ENCODE assay signal across 14 cellular contexts in the genomic region with DNA sequence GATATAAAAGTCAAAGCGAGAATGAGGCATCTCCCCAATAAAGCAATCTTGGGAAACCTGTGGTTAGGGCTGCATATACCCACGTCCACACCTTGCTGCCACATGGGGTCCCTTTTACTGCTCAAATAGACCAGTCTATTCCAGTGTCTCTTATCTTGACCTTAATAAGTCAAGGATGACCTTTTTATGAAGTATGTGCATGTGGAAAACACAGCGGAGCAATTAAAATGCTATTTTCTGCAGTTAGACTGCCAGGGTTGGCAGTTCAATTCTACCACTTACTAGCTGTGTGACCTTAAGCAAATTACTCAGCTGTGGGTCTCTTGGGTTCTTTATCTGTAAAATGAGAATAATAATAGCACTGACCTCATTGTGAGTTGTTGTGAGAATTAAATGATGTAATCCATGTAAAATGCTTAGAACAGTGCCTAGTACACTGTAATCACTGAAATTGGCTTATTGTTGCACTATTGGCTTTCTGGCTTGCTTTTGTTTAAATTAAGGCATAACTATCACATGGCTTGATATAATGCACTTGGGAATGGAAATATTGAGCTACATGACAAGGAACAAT.
DNase-seq lines count a peak whose midpoint lies in the region; ATAC-seq and TF ChIP-seq lines count a peak whose summit lies in the region.
"Had no signal": no experiment of that assay in that cellular context is flagged by ENCODE, and none has a peak within 500 bp of the region (broad histone marks: within the 10 kb centered on the region; RNA-seq: fewer than 3 reads in every experiment).

No MANE protein-coding gene starts in this region.

- H3K36me3 ChIP-seq in osteoblast (ENCODE audit: insufficient read depth, low read length), result no peaks in the 10 kb centered on the region

- no peaks in the 10 kb centered on the region for H4K20me1 ChIP-seq in osteoblast (ENCODE audit: insufficient read depth, low read length)

- H3K27ac ChIP-seq in coronary artery (peak overlapping the region; percentile 34 to 64), osteoblast (ENCODE audit: low read depth, low read length) (peak overlapping the region; percentile 45)

- no peak for TF ChIP-seq CTCF in coronary artery (IDR thresholded peaks at IDR 0.05)
- no peak for TF ChIP-seq CTCF in osteoblast (IDR thresholded peaks at IDR 0.05; ENCODE audit: extremely low read depth, low read depth, low read length)

- no peaks in the 10 kb centered on the region for H3K9me3 ChIP-seq in osteoblast (ENCODE audit: low read depth, low read length)
- H3K9me3 ChIP-seq: testis had no signal

- peak; percentile 45 for ATAC-seq in GM21526 (IDR thresholded peaks at IDR 0.05; ENCODE audit: low FRiP score, unreplicated experiment)
- no peak for ATAC-seq in GM19452 (IDR thresholded peaks at IDR 0.05; ENCODE audit: unreplicated experiment)
- no peak for ATAC-seq in GM18861 (IDR thresholded peaks at IDR 0.05; ENCODE audit: unreplicated experiment)
- ATAC-seq: naive thymus-derived CD4-positive, alpha-beta T cell; WTC11 had no signal

- peaks cover 15% of the 10 kb centered on the region for H3K4me1 ChIP-seq in osteoblast (ENCODE audit: insufficient read depth, low read length)

- H3K4me3 ChIP-seq in coronary artery (peak overlapping the region; percentile 13), osteoblast (ENCODE audit: insufficient read depth, low read length) (no peak overlapping the region)
- H3K4me3 ChIP-seq: testis had no signal

- H3K79me2 ChIP-seq in osteoblast (ENCODE audit: insufficient read depth, low read length), result no peaks in the 10 kb centered on the region

- no peak overlapping the region for H3K4me2 ChIP-seq in osteoblast (ENCODE audit: insufficient read depth, low read length)

- no peak overlapping the region for H2AFZ ChIP-seq in osteoblast (ENCODE audit: low read length)

- H3K27me3 ChIP-seq in osteoblast (ENCODE audit: insufficient read depth, low read length), result no peaks in the 10 kb centered on the region
- H3K27me3 ChIP-seq: testis had no signal

- DNase-seq in NCI-H2227 (lab: John Stamatoyannopoulos, UW; ENCODE audit: unreplicated experiment) (peak; percentile 58), coronary artery (ENCODE audit: low spot score) (no peak), osteoblast (ENCODE audit: insufficient read length, low spot score, missing footprints) (peak; percentile 81), HPDE6-E6E7 (ENCODE audit: extremely low spot score) (no peak), NCI-H1930 (lab: John Stamatoyannopoulos, UW) (no peak)
- DNase-seq: activated effector memory CD4-positive, alpha-beta T cell treated with Interleukin-2 at 50 U/mL for 16 hours; naive thymus-derived CD4-positive, alpha-beta T cell; NCI-H2081 treated with DMSO at 0.1 percent for 48 hours; SHP77; testis had no signal

Comparison
In these comparisons a context has a peak if more than half of its experiments do, and no peak if none do; other contexts are left out.
1. DNase-seq: peak in NCI-H2227 (single experiment) and osteoblast (single experiment); none in coronary artery (single experiment), HPDE6-E6E7 (single experiment) and NCI-H1930 (0 of 2).